Comparison of ENCODE assay signal across 1 cellular context in the genomic region with DNA sequence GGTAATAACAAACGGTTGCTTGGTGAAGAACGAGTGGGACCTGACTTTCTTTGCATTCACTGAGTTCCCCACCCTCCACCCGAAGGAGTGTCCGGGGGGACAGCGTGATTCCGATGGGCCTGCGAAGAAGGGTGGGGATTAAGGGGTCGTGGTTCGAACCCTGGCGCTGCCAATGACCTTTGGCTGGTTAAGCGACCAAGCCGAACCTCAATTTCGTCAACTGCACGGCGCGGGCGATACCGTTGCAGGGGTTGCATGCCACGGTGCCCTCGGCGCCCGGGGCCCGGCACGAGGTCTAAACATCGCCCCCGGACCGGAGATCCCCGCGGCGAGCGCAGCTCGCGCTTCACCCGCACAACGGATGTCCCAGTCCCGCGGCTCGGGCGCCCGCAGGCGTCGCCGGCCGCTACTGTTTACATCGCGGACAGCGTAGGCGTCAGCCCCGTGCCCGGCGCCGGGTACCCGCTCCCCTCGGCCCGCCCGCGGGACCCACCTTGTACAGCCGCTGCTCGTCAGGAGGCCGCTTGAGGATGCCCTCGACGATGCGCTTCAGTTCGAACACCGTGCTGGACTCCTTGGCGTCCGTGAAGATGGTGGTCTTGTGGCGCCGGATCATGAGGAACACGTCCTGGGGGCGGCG.
A peak's percentile ranks its signal among the peaks of the same experiment; 100 is the strongest.
TF ChIP-seq lines count a peak whose summit lies in the region.

No MANE protein-coding gene starts in this region.

TF ChIP-seq in IMR-90, 13 proteins besides CTCF, POLR2A, EP300 and RAD21:
- TF ChIP-seq CEBPB (IDR thresholded peaks at IDR 0.05; ENCODE audit: low read depth, low read length): no peak
- TF ChIP-seq BHLHE40 (IDR thresholded peaks at IDR 0.05; ENCODE audit: low read depth, low read length): peak; percentile 72
